In the genomic region with DNA sequence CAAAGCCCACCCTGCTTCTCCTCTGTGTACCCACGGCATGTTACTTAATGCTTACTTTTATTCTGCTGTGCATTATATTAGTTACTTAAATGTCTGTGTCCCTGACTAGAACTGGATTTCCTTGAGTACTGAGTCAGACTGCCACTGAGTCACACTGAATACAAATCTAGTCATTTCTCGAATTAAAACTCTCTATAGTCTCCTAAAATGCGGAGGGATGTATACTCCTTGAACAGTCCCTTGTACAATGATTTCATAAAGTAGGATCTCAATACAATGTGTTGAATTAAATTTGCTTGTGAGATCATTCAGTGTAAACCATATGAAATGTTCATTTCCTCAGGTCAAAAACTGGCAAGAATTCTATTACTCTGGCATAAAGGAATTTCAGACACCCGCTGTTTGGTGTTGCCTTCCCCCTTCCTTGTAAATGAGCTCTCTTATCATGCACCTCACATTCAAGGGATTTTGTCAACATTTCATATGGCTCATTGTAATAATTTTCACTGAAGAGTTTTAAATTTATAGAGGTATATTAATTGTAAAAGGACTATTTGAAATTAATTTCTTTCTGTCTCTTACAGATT, we compare ENCODE assay signal across 16 cellular contexts. TPM values are rescaled to one million over a fixed set of nuclear protein-coding genes. Genes with fewer than 3 reads are reported as not detected.
DNase-seq lines count a peak whose midpoint lies in the region; ATAC-seq and TF ChIP-seq lines count a peak whose summit lies in the region.
"Had no signal": no experiment of that assay in that cellular context is flagged by ENCODE, and none has a peak within 500 bp of the region (broad histone marks: within the 10 kb centered on the region; RNA-seq: fewer than 3 reads in every experiment).

No MANE protein-coding gene starts in this region.

- WGBS in right cardiac atrium, result 79% methylated on average over 4 of the region's 4 CpGs
- 70% methylated on average over 4 of the region's 4 CpGs; no CpG with 5 or more reads in 1 of the 2 experiments for WGBS in endodermal cell (ENCODE audit: insufficient coverage in 1 of 2, insufficient read length in 1 of 2), 2 experiments

- H3K27me3 Mint-ChIP-seq in endodermal cell (ENCODE audit: insufficient read depth) (peaks cover 31% of the 10 kb centered on the region), progenitor cell of endocrine pancreas (peaks cover 6% of the 10 kb centered on the region)
- peaks cover 18% of the 10 kb centered on the region for H3K27me3 Mint-ChIP-seq in stimulated activated naive CD8-positive, alpha-beta T cell treated with anti-CD3 and anti-CD28 coated beads, Interleukin-15, amount 100 ng/mL, for 72 hours
- H3K27me3 Mint-ChIP-seq: naive B cell had no signal

- H3K4me1 ChIP-seq in cardiac muscle cell (ENCODE audit: low read depth) (peaks cover 23% of the 10 kb centered on the region), right cardiac atrium (ENCODE audit: control insufficient read depth, insufficient read depth, low read length) (no peaks in the 10 kb centered on the region), OCI-LY3 (ENCODE audit: low read length) (peaks cover 19% of the 10 kb centered on the region), endodermal cell (ENCODE audit: control insufficient read depth, insufficient read depth, low read length) (no peaks in the 10 kb centered on the region)

- H3K79me2 ChIP-seq in OCI-LY3 (ENCODE audit: low read length), result no peaks in the 10 kb centered on the region

- H3K9me3 ChIP-seq in cardiac muscle cell (ENCODE audit: low read depth), result no peaks in the 10 kb centered on the region
- no peaks in the 10 kb centered on the region for H3K9me3 ChIP-seq in right cardiac atrium (ENCODE audit: control insufficient read depth, low read length)
- H3K9me3 ChIP-seq in OCI-LY3 (ENCODE audit: insufficient read depth, low read length), result no peaks in the 10 kb centered on the region
- H3K9me3 ChIP-seq in endodermal cell (ENCODE audit: control insufficient read depth, low read length), result no peaks in the 10 kb centered on the region

- H3K36me3 ChIP-seq in cardiac muscle cell (no peaks in the 10 kb centered on the region), OCI-LY3 (replicated peaks; ENCODE audit: low read depth, low read length) (no peaks in the 10 kb centered on the region), endodermal cell (ENCODE audit: control insufficient read depth, insufficient read depth, low read length) (no peaks in the 10 kb centered on the region)

- H2AFZ ChIP-seq in OCI-LY3 (ENCODE audit: low read depth, low read length), result no peak overlapping the region

- H3K27ac ChIP-seq in cardiac muscle cell (peak overlapping the region; percentile 64), right cardiac atrium (ENCODE audit: low read length) (no peak overlapping the region), OCI-LY3 (ENCODE audit: low read length) (no peak overlapping the region), endodermal cell (ENCODE audit: low read depth, low read length) (peak overlapping the region; percentile 36)
- H3K27ac ChIP-seq: epithelial cell of prostate had no signal

- intact Hi-C loops in right cardiac atrium (cut with DNase I) (no loop called here), head of caudate nucleus (cut with DNase I) (no loop called here)

- H3K27me3 ChIP-seq in cardiac muscle cell (no peaks in the 10 kb centered on the region), right cardiac atrium (ENCODE audit: control insufficient read depth, insufficient read depth) (no peaks in the 10 kb centered on the region), OCI-LY3 (ENCODE audit: low read depth, low read length) (no peaks in the 10 kb centered on the region), endodermal cell (ENCODE audit: control insufficient read depth, insufficient read depth, low read length, poor library complexity, severe bottlenecking) (peaks cover 20% of the 10 kb centered on the region)

- TF ChIP-seq CTCF in cardiac muscle cell (IDR thresholded peaks at IDR 0.05; ENCODE audit: low read depth, low read length), result no peak
- TF ChIP-seq CTCF in OCI-LY3 (IDR thresholded peaks at IDR 0.05; ENCODE audit: low read depth, low read length), result no peak
- TF ChIP-seq CTCF in endodermal cell (conservative IDR thresholded peaks at IDR 0.05), result no peak
- no peak for TF ChIP-seq CTCF in progenitor cell of endocrine pancreas (IDR thresholded peaks at IDR 0.05; ENCODE audit: unreplicated experiment)

- no peaks in the 10 kb centered on the region for H4K20me1 ChIP-seq in OCI-LY3 (ENCODE audit: insufficient read depth, low read length)

- H3K4me2 ChIP-seq in OCI-LY3 (ENCODE audit: low read length), result peak overlapping the region; percentile 14

- DNase-seq in cardiac muscle cell (ENCODE audit: low read depth in 1 of 2, low spot score in 1 of 2), result peak in 1 of 2 donors; percentile 33
- no peak for DNase-seq in right cardiac atrium
- no peak for DNase-seq in endodermal cell
- no peak for DNase-seq in stimulated activated naive CD8-positive, alpha-beta T cell treated with anti-CD3 and anti-CD28 coated beads, Interleukin-15, amount 100 ng/mL, for 72 hours
- no peak for DNase-seq in progenitor cell of endocrine pancreas (ENCODE audit: low spot score, unreplicated experiment)
- no peak for DNase-seq in stimulated activated naive CD4-positive, alpha-beta T cell treated with Interleukin-2 at 50 U/mL for 16 hours (lab: John Stamatoyannopoulos, UW)
- no peak for DNase-seq in head of caudate nucleus
- DNase-seq: anterior cingulate cortex; GF-D8; naive B cell; NCI-H1930; NK-92 treated with Interleukin-12 subunit alpha and Interleukin-12 subunit beta, amount 100 ng/mL, for 24 hours; T-helper 2 cell had no signal

- H3K9ac ChIP-seq in OCI-LY3 (ENCODE audit: low read length), result no peak overlapping the region
- no peak overlapping the region for H3K9ac ChIP-seq in endodermal cell (ENCODE audit: extremely low read depth, low read length, poor library complexity, severe bottlenecking)

- H3K4me3 ChIP-seq in cardiac muscle cell (no peak overlapping the region), right cardiac atrium (ENCODE audit: low read length) (no peak overlapping the region), OCI-LY3 (ENCODE audit: low read length) (no peak overlapping the region), endodermal cell (ENCODE audit: low read length) (no peak overlapping the region)

- no peak for ATAC-seq in right cardiac atrium
- peak; percentile 84 for ATAC-seq in stimulated activated naive CD8-positive, alpha-beta T cell treated with anti-CD3 and anti-CD28 coated beads, Interleukin-15, amount 100 ng/mL, for 72 hours

- H3K4me3 Mint-ChIP-seq in endodermal cell (no peak overlapping the region), progenitor cell of endocrine pancreas (ENCODE audit: low read depth) (no peak overlapping the region)
- H3K4me3 Mint-ChIP-seq in stimulated activated naive CD8-positive, alpha-beta T cell treated with anti-CD3 and anti-CD28 coated beads, Interleukin-15, amount 100 ng/mL, for 72 hours, result no peak overlapping the region
- H3K4me3 Mint-ChIP-seq: B cell, naive B cell had no signal

- no peaks in the 10 kb centered on the region for H3K36me3 Mint-ChIP-seq in endodermal cell (ENCODE audit: low read depth)
- H3K36me3 Mint-ChIP-seq in progenitor cell of endocrine pancreas (ENCODE audit: insufficient read depth), result no peaks in the 10 kb centered on the region
- H3K36me3 Mint-ChIP-seq: naive B cell had no signal

- peaks cover 31% of the 10 kb centered on the region for H3K4me1 Mint-ChIP-seq in endodermal cell
- peaks cover 6% of the 10 kb centered on the region for H3K4me1 Mint-ChIP-seq in stimulated activated naive CD8-positive, alpha-beta T cell treated with anti-CD3 and anti-CD28 coated beads, Interleukin-15, amount 100 ng/mL, for 72 hours
- H3K4me1 Mint-ChIP-seq in progenitor cell of endocrine pancreas (ENCODE audit: low read depth), result no peaks in the 10 kb centered on the region

- H3K27ac Mint-ChIP-seq in endodermal cell (peak overlapping the region; percentile 44), progenitor cell of endocrine pancreas (no peak overlapping the region)
- H3K27ac Mint-ChIP-seq in stimulated activated naive CD8-positive, alpha-beta T cell treated with anti-CD3 and anti-CD28 coated beads, Interleukin-15, amount 100 ng/mL, for 72 hours, result no peak overlapping the region
- H3K27ac Mint-ChIP-seq: B cell had no signal

- H3K9me3 Mint-ChIP-seq in endodermal cell (no peaks in the 10 kb centered on the region), progenitor cell of endocrine pancreas (ENCODE audit: low read depth) (no peaks in the 10 kb centered on the region)
- H3K9me3 Mint-ChIP-seq in stimulated activated naive CD8-positive, alpha-beta T cell treated with anti-CD3 and anti-CD28 coated beads, Interleukin-15, amount 100 ng/mL, for 72 hours, result no peaks in the 10 kb centered on the region
- H3K9me3 Mint-ChIP-seq: naive B cell had no signal

RNA-seq across cellular contexts. Expression of a gene that starts 17.4 kb away (rescaled TPM):
- 1.7 and 2.3 TPM in 2 replicates for total RNA-seq in cardiac muscle cell
- 4.3 and 4.7 TPM in 2 replicates for polyA plus RNA-seq in cardiac muscle cell
- 1 to 10 TPM; 4.8 to 7.9 (median 7.1) TPM for total RNA-seq in right cardiac atrium
- 6.8 TPM for polyA plus RNA-seq in right cardiac atrium
- total RNA-seq in endodermal cell, result under 1 TPM; 0.13 to 0.18 TPM
- polyA plus RNA-seq in endodermal cell (2013, experiment 1 of 2), result 0.43 TPM
- polyA plus RNA-seq in endodermal cell (2013, experiment 2 of 2), result 0.41 TPM
- 0.22 and 0.29 TPM in 2 replicates for total RNA-seq in progenitor cell of endocrine pancreas

Comparison
In these comparisons a context has a peak if more than half of its experiments do, and no peak if none do; other contexts are left out.
1. H3K27ac ChIP-seq: peak in cardiac muscle cell (single experiment) and endodermal cell (single experiment); none in right cardiac atrium (single experiment) and OCI-LY3 (single experiment).